ENCODE assay signal across 15 cellular contexts in genomic region chr10:76291175-76291574, GRCh38.
"Had no signal": no experiment of that assay in that cellular context is flagged by ENCODE, and none has a peak within 500 bp of the region (broad histone marks: within the 10 kb centered on the region; RNA-seq: fewer than 3 reads in every experiment).

No MANE protein-coding gene starts in this region.

- H3K9me3 Mint-ChIP-seq: mesothelial cell of epicardium; natural killer cell treated with Interleukin-12 subunit alpha and Interleukin-12 subunit beta and Interleukin-15 and Interleukin-18, amount 100 ng/mL, for 72 hours; stimulated activated naive CD8-positive, alpha-beta T cell treated with anti-CD3 and anti-CD28 coated beads, Interleukin-15, Interleukin-2, amounts not matched to agents 100 ng/mL and 50 ng/mL, for 24 hours; WTC11 had no signal

- H3K4me3 Mint-ChIP-seq: activated CD4-positive, alpha-beta T cell treated with anti-CD3 and anti-CD28 coated beads for 36 hours; activated naive CD8-positive, alpha-beta T cell; mesothelial cell of epicardium; natural killer cell treated with Interleukin-12 subunit alpha and Interleukin-12 subunit beta and Interleukin-15 and Interleukin-18, amount 100 ng/mL, for 72 hours; stimulated activated naive CD8-positive, alpha-beta T cell treated with anti-CD3 and anti-CD28 coated beads, Interleukin-15, Interleukin-2, amounts not matched to agents 100 ng/mL and 50 ng/mL, for 24 hours; WTC11 had no signal

- H3K27me3 Mint-ChIP-seq: activated CD4-positive, alpha-beta T cell treated with anti-CD3 and anti-CD28 coated beads for 36 hours; activated naive CD8-positive, alpha-beta T cell; progenitor cell of endocrine pancreas; stimulated activated naive CD8-positive, alpha-beta T cell treated with anti-CD3 and anti-CD28 coated beads, Interleukin-15, Interleukin-2, amounts not matched to agents 100 ng/mL and 50 ng/mL, for 24 hours had no signal

- H3K4me1 Mint-ChIP-seq: activated CD4-positive, alpha-beta T cell treated with anti-CD3 and anti-CD28 coated beads for 36 hours had no signal

- H3K27ac Mint-ChIP-seq: activated CD4-positive, alpha-beta T cell treated with anti-CD3 and anti-CD28 coated beads for 36 hours; activated naive CD8-positive, alpha-beta T cell; mesothelial cell of epicardium; natural killer cell treated with Interleukin-12 subunit alpha and Interleukin-12 subunit beta and Interleukin-15 and Interleukin-18, amount 100 ng/mL, for 72 hours; progenitor cell of endocrine pancreas; stimulated activated naive CD8-positive, alpha-beta T cell treated with anti-CD3 and anti-CD28 coated beads, Interleukin-15, Interleukin-2, amounts not matched to agents 100 ng/mL and 50 ng/mL, for 24 hours; WTC11 had no signal

- H3K36me3 Mint-ChIP-seq: activated naive CD8-positive, alpha-beta T cell; mesothelial cell of epicardium; natural killer cell treated with Interleukin-12 subunit alpha and Interleukin-12 subunit beta and Interleukin-15 and Interleukin-18, amount 100 ng/mL, for 72 hours; WTC11 had no signal

- ATAC-seq: activated CD4-positive, alpha-beta T cell treated with anti-CD3 and anti-CD28 coated beads for 36 hours; esophagus mucosa; gastroesophageal sphincter; left colon; natural killer cell treated with Interleukin-12 subunit alpha and Interleukin-12 subunit beta and Interleukin-15 and Interleukin-18, amount 100 ng/mL, for 72 hours; WTC11 had no signal

- DNase-seq: activated CD4-positive, alpha-beta T cell treated with anti-CD3 and anti-CD28 coated beads for 36 hours; activated CD4-positive, alpha-beta T cell treated with anti-CD3 and anti-CD28 coated beads, Interleukin-2, amount 50 U/mL, for 48 hours; effector CD4-positive, alpha-beta T cell; left colon; stimulated activated CD4-positive, alpha-beta T cell treated with anti-CD3 and anti-CD28 coated beads, Interleukin-15, amount 100 ng/mL, for 24 hours; stimulated activated CD4-positive, alpha-beta T cell treated with anti-CD3 and anti-CD28 coated beads, Interleukin-2, amount 100 ng/mL, for 48 hours; uterus had no signal
